Comparison of ENCODE assay signal across 8 cellular contexts in genomic region chr5:179806250-179807045, GRCh38. TPM values are rescaled to one million over a fixed set of nuclear protein-coding genes. Genes with fewer than 3 reads are reported as not detected.
A peak's percentile ranks its signal among the peaks of the same experiment; 100 is the strongest.
DNase-seq lines count a peak whose midpoint lies in the region; ATAC-seq and TF ChIP-seq lines count a peak whose summit lies in the region.

MGAT4B (minus strand) TSS chr5:179806866; CDS start chr5:179806583, 283 bp downstream.

- H3K4me1 ChIP-seq in RWPE2 (ENCODE audit: insufficient read depth, poor library complexity, severe bottlenecking) (peaks cover 13% of the 10 kb centered on the region), cardiac muscle cell (ENCODE audit: low read depth) (peaks cover 22% of the 10 kb centered on the region), osteoblast (ENCODE audit: insufficient read depth, low read length) (peaks cover 28% of the 10 kb centered on the region)

- peak within 1 kb of the TSS; percentile 75 for H3K4me3 ChIP-seq in RWPE2 (ENCODE audit: severe bottlenecking)
- peak within 1 kb of the TSS; percentile 98 for H3K4me3 ChIP-seq in cardiac muscle cell
- H3K4me3 ChIP-seq in osteoblast (ENCODE audit: insufficient read depth, low read length) = peak within 1 kb of the TSS; percentile 80

- peaks cover 37% of the 10 kb centered on the region for H4K20me1 ChIP-seq in osteoblast (ENCODE audit: insufficient read depth, low read length)

- DNase-seq in EH (ENCODE audit: low read depth) = peak; percentile 79
- DNase-seq in HUDEP-2 (lab: John Stamatoyannopoulos, UW; ENCODE audit: unreplicated experiment in 76 of 76) = peak in 71 of 76 experiments; percentile 15 to 76 (median 61)
- peak; percentile 69 for DNase-seq in RWPE2 (ENCODE audit: low spot score)
- peak; percentile 83 to 87 for DNase-seq in cardiac muscle cell (ENCODE audit: low read depth in 1 of 2, low spot score in 1 of 2)
- DNase-seq in osteoblast (ENCODE audit: insufficient read length, low spot score, missing footprints) = peak; percentile 100
- no peak for DNase-seq in NCI-H1694 (lab: John Stamatoyannopoulos, UW)

- peaks cover 45% of the 10 kb centered on the region for H3K79me2 ChIP-seq in osteoblast (ENCODE audit: insufficient read depth, low read length)

- ATAC-seq in GM21515 (IDR thresholded peaks at IDR 0.05; ENCODE audit: unreplicated experiment) (peak; percentile 65), RWPE2 (ENCODE audit: low read depth) (peak; percentile 73)

- H3K27ac ChIP-seq in RWPE2 (ENCODE audit: poor library complexity, severe bottlenecking) (peak within 1 kb of the TSS; percentile 83), adipose tissue (ENCODE audit: low read depth, low read length) (peak within 1 kb of the TSS; percentile 81), cardiac muscle cell (peak within 1 kb of the TSS; percentile 86), osteoblast (ENCODE audit: low read depth, low read length) (peak within 1 kb of the TSS; percentile 58)

- WGBS in adipose tissue, 3 donors = 0 to 2% (median 0%) methylated on average over 51 to 106 of the region's 108 CpGs

- no peaks in the 10 kb centered on the region for H3K27me3 ChIP-seq in RWPE2 (ENCODE audit: insufficient read depth, poor library complexity, severe bottlenecking)
- H3K27me3 ChIP-seq in cardiac muscle cell = no peaks in the 10 kb centered on the region
- no peaks in the 10 kb centered on the region for H3K27me3 ChIP-seq in osteoblast (ENCODE audit: insufficient read depth, low read length)

- H2AFZ ChIP-seq in osteoblast (ENCODE audit: low read length) = no peak within 1 kb of the TSS

- H3K4me2 ChIP-seq in osteoblast (ENCODE audit: insufficient read depth, low read length) = peak within 1 kb of the TSS; percentile 86

- H3K36me3 ChIP-seq in RWPE2 (ENCODE audit: low read depth) (peaks cover 16% of the 10 kb centered on the region), cardiac muscle cell (no peaks in the 10 kb centered on the region), osteoblast (ENCODE audit: insufficient read depth, low read length) (peaks cover 5% of the 10 kb centered on the region)

- H3K9me3 ChIP-seq in RWPE2 (ENCODE audit: severe bottlenecking) = no peaks in the 10 kb centered on the region
- H3K9me3 ChIP-seq in cardiac muscle cell (ENCODE audit: low read depth) = no peaks in the 10 kb centered on the region
- H3K9me3 ChIP-seq in osteoblast (ENCODE audit: low read depth, low read length) = no peaks in the 10 kb centered on the region

- TF ChIP-seq CTCF in RWPE2 (IDR thresholded peaks at IDR 0.05; ENCODE audit: poor library complexity, severe bottlenecking) (no peak), cardiac muscle cell (IDR thresholded peaks at IDR 0.05; ENCODE audit: low read depth, low read length) (no peak), osteoblast (IDR thresholded peaks at IDR 0.05; ENCODE audit: extremely low read depth, low read depth, low read length) (no peak)

RNA-seq across cellular contexts. Expression of gene MGAT4B, which starts in this region (rescaled TPM):
- polyA plus RNA-seq in adipose tissue = 10 to 100 TPM; 39.5 to 62.5 (median 45.0) TPM
- 192 and 196 TPM in 2 replicates for total RNA-seq in cardiac muscle cell
- polyA plus RNA-seq in cardiac muscle cell = 184 and 221 TPM in 2 replicates
- 90.5 and 95.9 TPM in 2 replicates for total RNA-seq in osteoblast
